In the genomic region with DNA sequence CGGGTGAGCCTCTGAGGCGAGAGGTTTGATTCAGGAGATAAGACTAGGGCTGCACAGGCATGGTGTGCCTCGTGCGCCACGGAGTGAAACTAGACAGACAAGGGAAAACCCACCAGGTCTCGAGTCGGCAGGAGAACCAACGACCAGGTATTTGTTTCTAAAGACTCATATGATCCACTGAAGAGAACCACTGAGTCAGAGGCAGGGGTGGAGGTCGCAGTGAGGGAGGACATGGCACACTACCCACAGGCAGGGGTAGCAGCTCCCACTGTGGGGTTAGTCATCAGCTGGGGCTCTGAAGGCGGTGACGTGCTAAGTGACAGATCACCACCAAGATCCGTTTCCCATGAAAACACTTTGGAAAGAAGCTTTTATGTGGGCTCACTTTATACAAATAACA, we compare ENCODE assay signal across 9 cellular contexts. TPM values are rescaled to one million over a fixed set of nuclear protein-coding genes. Genes with fewer than 3 reads are reported as not detected.
A peak's percentile ranks its signal among the peaks of the same experiment; 100 is the strongest.
DNase-seq lines count a peak whose midpoint lies in the region; ATAC-seq and TF ChIP-seq lines count a peak whose summit lies in the region.
"Had no signal": no experiment of that assay in that cellular context is flagged by ENCODE, and none has a peak within 500 bp of the region (broad histone marks: within the 10 kb centered on the region; RNA-seq: fewer than 3 reads in every experiment).

No MANE protein-coding gene starts in this region.

- no peak overlapping the region for H2AFZ ChIP-seq in SK-N-SH (ENCODE audit: low read depth)

- H3K27ac ChIP-seq in SK-N-SH (ENCODE audit: low read depth in 2 of 2, low read length in 1 of 2) (no peak overlapping the region), tibial artery (peak overlapping the region; percentile 29 to 39)
- H3K27ac ChIP-seq: A549 had no signal

- H4K20me1 ChIP-seq in SK-N-SH (ENCODE audit: insufficient read depth): peaks cover 71% of the 10 kb centered on the region

- H3K27me3 ChIP-seq in SK-N-SH (ENCODE audit: insufficient read depth): no peaks in the 10 kb centered on the region
- H3K27me3 ChIP-seq in tibial artery: no peaks in the 10 kb centered on the region

- no peaks in the 10 kb centered on the region for H3K9me3 Mint-ChIP-seq in activated naive CD4-positive, alpha-beta T cell treated with anti-CD3 and anti-CD28 coated beads for 36 hours
- H3K9me3 Mint-ChIP-seq in nephron: no peaks in the 10 kb centered on the region

- POLR2A ChIA-PET in SK-N-SH (lab: Yijun Ruan, JAX): no interaction called here

- H3K4me2 ChIP-seq in SK-N-SH: no peak overlapping the region
- H3K4me2 ChIP-seq: A549 had no signal

- H3K9me3 ChIP-seq in SK-N-SH (no peaks in the 10 kb centered on the region), tibial artery (no peaks in the 10 kb centered on the region)
- H3K9me3 ChIP-seq: A549 had no signal

- H3K4me3 ChIP-seq in SK-N-SH (ENCODE audit: low read depth in 2 of 2, low read length in 1 of 2): no peak overlapping the region
- no peak overlapping the region for H3K4me3 ChIP-seq in tibial artery
- H3K4me3 ChIP-seq: A549 had no signal

- peaks cover 88% of the 10 kb centered on the region for H3K79me2 ChIP-seq in SK-N-SH (ENCODE audit: insufficient read depth)

- H3K4me1 ChIP-seq in SK-N-SH (ENCODE audit: control insufficient read depth in 1 of 2, insufficient read depth in 2 of 2, low read depth in 1 of 2, low read length in 1 of 2) (peaks cover 22 to 48% of the 10 kb centered on the region in 2 experiments), tibial artery (peaks cover 0 to 79% (median 32%) of the 10 kb centered on the region in 4 donors)

- no peak for TF ChIP-seq RAD21 in SK-N-SH (IDR thresholded peaks at IDR 0.05; ENCODE audit: low read length)

- H3K4me3 Mint-ChIP-seq in activated naive CD4-positive, alpha-beta T cell treated with anti-CD3 and anti-CD28 coated beads for 36 hours: peak overlapping the region; percentile 72
- H3K4me3 Mint-ChIP-seq in nephron: peak overlapping the region in 1 of 3 experiments; percentile 3

- ATAC-seq in SK-N-SH treated with all-trans-retinoic acid at 6 μM for 48 hours (no peak), HG02852 (IDR thresholded peaks at IDR 0.05; ENCODE audit: unreplicated experiment) (no peak)
- ATAC-seq: A549 had no signal

- DNase-seq in SK-N-SH (no peak), tibial artery (no peak), NCI-H2029 (lab: John Stamatoyannopoulos, UW) (no peak), HUDEP-2 (lab: John Stamatoyannopoulos, UW; ENCODE audit: unreplicated experiment in 76 of 76) (no peak)
- DNase-seq in activated naive CD4-positive, alpha-beta T cell treated with anti-CD3 and anti-CD28 coated beads for 36 hours: peak; percentile 89

- peaks cover 17% of the 10 kb centered on the region for H3F3A ChIP-seq in SK-N-SH (replicated peaks; ENCODE audit: insufficient read depth)

- no peaks in the 10 kb centered on the region for H3K36me3 Mint-ChIP-seq in activated naive CD4-positive, alpha-beta T cell treated with anti-CD3 and anti-CD28 coated beads for 36 hours (ENCODE audit: low read depth)
- H3K36me3 Mint-ChIP-seq in nephron (ENCODE audit: low read depth): peaks cover 15% of the 10 kb centered on the region

- 87% methylated on average over 12 of the region's 12 CpGs for WGBS in SK-N-SH (ENCODE audit: low lambda C conversion rate)

- intact Hi-C loops in activated naive CD4-positive, alpha-beta T cell treated with anti-CD3 and anti-CD28 coated beads for 36 hours (cut with micrococcal nuclease): loop anchor here (1.0 kb wide), 5 partner anchors 18 to 79 kb away; partner anchors contain the start of gene CHSY1
- intact Hi-C loops in tibial artery (cut with DNase I; ENCODE audit: low total_unique reads): no loop called here

- peak overlapping the region; percentile 92 for H3K27ac Mint-ChIP-seq in activated naive CD4-positive, alpha-beta T cell treated with anti-CD3 and anti-CD28 coated beads for 36 hours
- peak overlapping the region; percentile 13 to 67 (median 17) for H3K27ac Mint-ChIP-seq in nephron

- CTCF ChIA-PET in SK-N-SH (lab: Yijun Ruan, JAX): no interaction called here
- CTCF ChIA-PET in activated naive CD4-positive, alpha-beta T cell treated with anti-CD3 and anti-CD28 coated beads for 36 hours (lab: Charles Lee): interaction anchor here (0.9 to 2.5 kb wide), 5 partner anchors 15 to 52 kb away, joined by 3 to 5 read pairs (median 5); no protein-coding TSS in a partner anchor

- no peak overlapping the region for H3K9ac ChIP-seq in SK-N-SH

- no peaks in the 10 kb centered on the region for H3K9me2 ChIP-seq in SK-N-SH

- H3K4me1 Mint-ChIP-seq in activated naive CD4-positive, alpha-beta T cell treated with anti-CD3 and anti-CD28 coated beads for 36 hours (ENCODE audit: low read depth): peaks cover 83% of the 10 kb centered on the region
- peaks cover 75% of the 10 kb centered on the region for H3K4me1 Mint-ChIP-seq in nephron

- H3K36me3 ChIP-seq in SK-N-SH (replicated peaks in 1 of 2; ENCODE audit: control insufficient read depth in 1 of 2, insufficient read depth in 2 of 2, low read length in 1 of 2) (no peaks in the 10 kb centered on the region), tibial artery (no peaks in the 10 kb centered on the region)

- H3K27me3 Mint-ChIP-seq in activated naive CD4-positive, alpha-beta T cell treated with anti-CD3 and anti-CD28 coated beads for 36 hours (ENCODE audit: low read depth): no peaks in the 10 kb centered on the region
- no peaks in the 10 kb centered on the region for H3K27me3 Mint-ChIP-seq in nephron (ENCODE audit: low read depth)

- TF ChIP-seq EP300 in SK-N-SH (IDR thresholded peaks at IDR 0.05; ENCODE audit: borderline replicate concordance in 1 of 2, low read depth in 1 of 2, low read length in 1 of 2): no peak

- TF ChIP-seq CTCF in SK-N-SH (IDR thresholded peaks at IDR 0.05): no peak
- TF ChIP-seq CTCF in nephron (IDR thresholded peaks at IDR 0.05; ENCODE audit: unreplicated experiment in 3 of 3): no peak
- no peak for TF ChIP-seq CTCF in tibial artery (IDR thresholded peaks at IDR 0.05)

TF ChIP-seq in SK-N-SH, 30 proteins besides CTCF, POLR2A, EP300 and RAD21:
- TF ChIP-seq GATA2 (CRISPR knock-in tag; IDR thresholded peaks at IDR 0.05) (peak; percentile 17; the same call in 1 of the 2 replicates), TAF1 (IDR thresholded peaks at IDR 0.05; ENCODE audit: borderline replicate concordance, low read depth, low read length) (no peak)

TF ChIP-seq in SK-N-SH treated with all-trans-retinoic acid at 6 μM for 48 hours, 23 proteins besides CTCF, POLR2A, EP300 and RAD21:
- TF ChIP-seq TOX (CRISPR knock-in tag; IDR thresholded peaks at IDR 0.05; ENCODE audit: borderline replicate concordance) (no peak), ESRRG (CRISPR knock-in tag; IDR thresholded peaks at IDR 0.05) (no peak), ZNF565 (CRISPR knock-in tag; conservative IDR thresholded peaks at IDR 0.05; ENCODE audit: low read depth) (no peak), ZFP30 (CRISPR knock-in tag; IDR thresholded peaks at IDR 0.05) (no peak), ZFP3 (CRISPR knock-in tag; IDR thresholded peaks at IDR 0.05) (no peak), ISL1 (CRISPR knock-in tag; IDR thresholded peaks at IDR 0.05) (no peak), SNAI2 (CRISPR knock-in tag; IDR thresholded peaks at IDR 0.05) (no peak), ZNF70 (CRISPR knock-in tag; IDR thresholded peaks at IDR 0.05) (no peak), CSRNP3 (CRISPR knock-in tag; IDR thresholded peaks at IDR 0.05) (no peak), ARNTL (CRISPR knock-in tag; IDR thresholded peaks at IDR 0.05; ENCODE audit: borderline replicate concordance, low read depth) (no peak), BACH2 (CRISPR knock-in tag; IDR thresholded peaks at IDR 0.05; ENCODE audit: borderline replicate concordance) (no peak), PPARA (CRISPR knock-in tag; IDR thresholded peaks at IDR 0.05; ENCODE audit: borderline replicate concordance) (no peak), RARB (CRISPR knock-in tag; IDR thresholded peaks at IDR 0.05) (no peak), GLIS3 (CRISPR knock-in tag; IDR thresholded peaks at IDR 0.05) (no peak), TSHZ2 (CRISPR knock-in tag; IDR thresholded peaks at IDR 0.05) (no peak)

RNA-seq across cellular contexts. Expression of gene CHSY1, which starts 45.7 kb away (rescaled TPM):
- 15.7 and 17.4 TPM in 2 replicates for polyA plus RNA-seq in SK-N-SH (2012; rRNA removed)
- polyA plus RNA-seq in SK-N-SH (2012; cell fraction: cytosol; rRNA removed): 21.1 and 21.5 TPM in 2 replicates
- polyA plus RNA-seq in SK-N-SH (2012; cell fraction: nucleus; rRNA removed): 6.0 and 10.5 TPM in 2 replicates
- 10 to 100 TPM; 19.5 to 21.8 TPM for total RNA-seq in activated naive CD4-positive, alpha-beta T cell treated with anti-CD3 and anti-CD28 coated beads for 36 hours

Comparison
In these comparisons a context has a peak if more than half of its experiments do, and no peak if none do; other contexts are left out.
1. H3K27ac ChIP-seq: peak in tibial artery (2 of 2); none in SK-N-SH (0 of 2).